In the genomic region with DNA sequence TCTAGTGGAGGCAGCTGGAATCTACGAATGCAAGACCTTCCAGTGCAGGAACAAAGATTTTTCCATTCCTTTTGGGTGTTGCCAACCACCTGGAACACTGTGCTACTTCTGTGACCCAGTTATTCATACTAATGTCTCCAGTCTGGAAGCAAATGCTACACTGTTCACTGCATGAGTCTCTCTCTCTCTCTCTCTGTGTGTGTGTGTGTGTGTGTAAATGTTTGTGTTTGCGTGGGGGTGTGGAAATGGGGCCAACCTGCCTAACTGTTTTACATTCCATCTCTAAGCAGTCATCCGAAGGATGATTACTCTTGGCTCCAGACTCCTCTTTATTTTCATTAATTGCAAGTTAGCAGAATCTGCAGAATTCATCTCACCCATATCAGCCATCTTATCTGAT, we compare ENCODE assay signal across 22 cellular contexts. TPM values are rescaled to one million over a fixed set of nuclear protein-coding genes. Genes with fewer than 3 reads are reported as not detected.
DNase-seq lines count a peak whose midpoint lies in the region; ATAC-seq and TF ChIP-seq lines count a peak whose summit lies in the region.
"Had no signal": no experiment of that assay in that cellular context is flagged by ENCODE, and none has a peak within 500 bp of the region (broad histone marks: within the 10 kb centered on the region; RNA-seq: fewer than 3 reads in every experiment).

No MANE protein-coding gene starts in this region.

- no peak overlapping the region for H3K9ac ChIP-seq in MM.1S (ENCODE audit: low read length)

- no peak overlapping the region for H3K4me2 ChIP-seq in MM.1S (ENCODE audit: low read depth, low read length)

- no peak overlapping the region for H2AFZ ChIP-seq in MM.1S (ENCODE audit: low read length)

- H3K9me2 ChIP-seq in MM.1S (replicated peaks; ENCODE audit: insufficient read depth, low read length) = no peaks in the 10 kb centered on the region

- H4K20me1 ChIP-seq in MM.1S (ENCODE audit: insufficient read depth, low read length) = no peaks in the 10 kb centered on the region

- WGBS in heart right ventricle, 2 donors = 53 to 60% methylated on average over 3 of the region's 3 CpGs

- TF ChIP-seq CTCF in fibroblast of mammary gland (conservative IDR thresholded peaks at IDR 0.05; ENCODE audit: control insufficient read depth, insufficient read depth, low read depth, low read length) (no peak), MM.1S (IDR thresholded peaks at IDR 0.05; ENCODE audit: low read length) (no peak), heart right ventricle (IDR thresholded peaks at IDR 0.05) (no peak)

- no peaks in the 10 kb centered on the region for H3K79me2 ChIP-seq in MM.1S (ENCODE audit: low read length)

- H3K4me3 ChIP-seq in SJSA1 = no peak overlapping the region
- H3K4me3 ChIP-seq in fibroblast of mammary gland (ENCODE audit: control insufficient read depth, low read depth, low read length) = no peak overlapping the region
- H3K4me3 ChIP-seq in MM.1S (ENCODE audit: low read length) = no peak overlapping the region
- no peak overlapping the region for H3K4me3 ChIP-seq in heart right ventricle
- H3K4me3 ChIP-seq: dorsolateral prefrontal cortex, gastroesophageal sphincter had no signal

- H3K9me3 ChIP-seq in SJSA1 (replicated peaks) = peaks cover 5% of the 10 kb centered on the region; the same call in 1 of the 2 replicates
- no peaks in the 10 kb centered on the region for H3K9me3 ChIP-seq in MM.1S (replicated peaks; ENCODE audit: insufficient read depth, low read length)
- peaks cover 0 to 20% (median 7%) of the 10 kb centered on the region in 11 donors for H3K9me3 ChIP-seq in heart right ventricle

- intact Hi-C loops in sciatic nerve (cut with DNase I) (no loop called here), heart right ventricle (cut with DNase I) (loop anchor here in 7 of 10 donors (5.0 to 10.0 kb wide), 8 partner anchors 36 to 518 kb away; a partner anchor contains a TSS)

- no peaks in the 10 kb centered on the region for H3K36me3 ChIP-seq in SJSA1
- no peaks in the 10 kb centered on the region for H3K36me3 ChIP-seq in MM.1S (replicated peaks; ENCODE audit: insufficient read depth, low read length)
- H3K36me3 ChIP-seq in heart right ventricle = no peaks in the 10 kb centered on the region
- H3K36me3 ChIP-seq: gastroesophageal sphincter had no signal

- DNase-seq in GM03348 (ENCODE audit: low spot score) (peak; percentile 26), SJSA1 (ENCODE audit: low read depth in 1 of 2, low spot score in 2 of 2) (peak; percentile 50 to 58), fibroblast of mammary gland (ENCODE audit: low read depth) (peak; percentile 63), sciatic nerve (ENCODE audit: low spot score) (no peak), MM.1S (no peak), SIG-M5 treated with dmso at 0.1 percent for 504 hours (lab: John Stamatoyannopoulos, UW; ENCODE audit: unreplicated experiment) (no peak), DMS 273 treated with DMSO at 0.1 percent for 48 hours (lab: John Stamatoyannopoulos, UW) (no peak), heart right ventricle (no peak)
- DNase-seq: activated CD8-positive, alpha-beta memory T cell treated with anti-CD3 and anti-CD28 coated beads for 24 hours; C1 segment of cervical spinal cord; DMS79 treated with DMSO at 0.1 percent for 48 hours; dorsolateral prefrontal cortex; H9; immature natural killer cell; KBM-7; NCI-H1436; NCI-H2227 treated with DMSO at 0.1 percent for 48 hours; occipital lobe; stimulated activated naive CD4-positive, alpha-beta T cell treated with Interleukin-2 at 50 U/mL for 16 hours had no signal

- ATAC-seq in sciatic nerve (peak; percentile 48), heart right ventricle (no peak)
- ATAC-seq: gastroesophageal sphincter had no signal

- H3K27ac ChIP-seq in SJSA1 (no peak overlapping the region), MM.1S (ENCODE audit: low read length) (no peak overlapping the region), heart right ventricle (no peak overlapping the region)
- H3K27ac ChIP-seq: dorsolateral prefrontal cortex, gastroesophageal sphincter had no signal

- H3K4me1 ChIP-seq in SJSA1 (replicated peaks) (peaks cover 15% of the 10 kb centered on the region), MM.1S (ENCODE audit: low read length) (no peaks in the 10 kb centered on the region; the same call in 1 of the 2 replicates), heart right ventricle (peaks cover 0 to 16% (median 3%) of the 10 kb centered on the region in 9 donors)

- H3F3A ChIP-seq in MM.1S (ENCODE audit: insufficient read depth, low read length) = no peaks in the 10 kb centered on the region

- H3K27me3 ChIP-seq in SJSA1 (replicated peaks) (0 out of 2 replicates have a peak, but pooled peaks cover 4% of the 10 kb centered on the region), MM.1S (replicated peaks; ENCODE audit: insufficient read depth, low read length) (no peaks in the 10 kb centered on the region), heart right ventricle (peaks cover 0 to 16% (median 4%) of the 10 kb centered on the region in 7 donors)

RNA-seq across cellular contexts. Expression of a gene that starts 29.9 kb away (rescaled TPM):
- total RNA-seq in SJSA1 (2014; rRNA removed; shearing (Covaris generic)) = 95.2 and 104 TPM in 2 replicates
- 371 TPM for total RNA-seq in sciatic nerve
- total RNA-seq in heart right ventricle = 1,000 to 10,000 TPM in 1 of 10 donors, 100 to 1,000 TPM in 9; 516 to 1,012 (median 632) TPM
- polyA plus RNA-seq in heart right ventricle = 1,000 to 10,000 TPM in 1 of 2 donors, 100 to 1,000 TPM in 1; 244 to 1,254 TPM

RNA-seq across cellular contexts. Expression of a gene that starts 49.4 kb away (rescaled TPM):
- not detected in 2 replicates for total RNA-seq in SJSA1 (2014; rRNA removed; shearing (Covaris generic))
- total RNA-seq in sciatic nerve = not detected
- not detected for total RNA-seq in heart right ventricle
- polyA plus RNA-seq in heart right ventricle = not detected
- total RNA-seq: activated T-helper 2 cell treated with anti-CD3 and anti-CD28 coated beads, Interferon-gamma antibody, Interleukin-2, Interleukin-4, amounts not matched to agents 10 μg/mL and 5 μg/mL and 100 μg/mL, durations not matched to agents 14 hours and 24 hours and 36 hours; gastroesophageal sphincter; H9; ureter had no signal
- polyA plus RNA-seq: immature natural killer cell had no signal

RNA-seq across cellular contexts. Expression of a gene that starts 54.0 kb away (rescaled TPM):
- not detected in 2 replicates for total RNA-seq in SJSA1 (2014; rRNA removed; shearing (Covaris generic))
- total RNA-seq in sciatic nerve (0.27 TPM), heart right ventricle (not detected)
- polyA plus RNA-seq in heart right ventricle = not detected
- total RNA-seq: activated T-helper 2 cell treated with anti-CD3 and anti-CD28 coated beads, Interferon-gamma antibody, Interleukin-2, Interleukin-4, amounts not matched to agents 10 μg/mL and 5 μg/mL and 100 μg/mL, durations not matched to agents 14 hours and 24 hours and 36 hours; gastroesophageal sphincter; H9; ureter had no signal
- polyA plus RNA-seq: immature natural killer cell had no signal

RNA-seq across cellular contexts. Expression of a gene that starts 56.9 kb away (rescaled TPM):
- not detected in 2 replicates for total RNA-seq in SJSA1 (2014; rRNA removed; shearing (Covaris generic))
- total RNA-seq in sciatic nerve (not detected), heart right ventricle (not detected)
- not detected for polyA plus RNA-seq in heart right ventricle
- total RNA-seq: activated T-helper 2 cell treated with anti-CD3 and anti-CD28 coated beads, Interferon-gamma antibody, Interleukin-2, Interleukin-4, amounts not matched to agents 10 μg/mL and 5 μg/mL and 100 μg/mL, durations not matched to agents 14 hours and 24 hours and 36 hours; gastroesophageal sphincter; H9; ureter had no signal
- polyA plus RNA-seq: immature natural killer cell had no signal

Comparison
In these comparisons a context has a peak if more than half of its experiments do, and no peak if none do; other contexts are left out.
1. DNase-seq: peak in GM03348 (single experiment), SJSA1 (2 of 2) and fibroblast of mammary gland (single experiment); none in sciatic nerve (single experiment), MM.1S (single experiment), SIG-M5 treated with dmso at 0.1 percent for 504 hours (single experiment), DMS 273 treated with DMSO at 0.1 percent for 48 hours (single experiment) and heart right ventricle (0 of 2).